In the genomic region with DNA sequence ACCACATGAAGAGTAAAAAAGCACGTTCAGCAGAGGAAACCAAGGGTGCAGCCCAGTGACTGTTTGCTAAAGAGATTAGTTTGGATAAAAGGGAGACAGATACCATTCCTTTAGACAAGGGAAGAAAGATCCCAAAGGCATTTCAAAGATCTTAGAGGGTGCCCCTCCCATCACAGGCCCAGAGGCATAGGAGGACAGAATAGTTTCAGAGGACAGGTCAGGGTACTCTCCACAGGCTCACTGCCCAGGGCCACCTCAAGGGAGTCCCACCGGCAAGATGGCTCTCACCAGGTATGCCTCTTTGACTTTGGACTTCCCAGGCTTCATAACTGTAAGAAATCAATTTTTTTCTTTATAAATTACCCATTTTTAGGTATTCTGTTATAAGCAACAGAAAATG, we compare ENCODE assay signal across 22 cellular contexts. TPM values are rescaled to one million over a fixed set of nuclear protein-coding genes. Genes with fewer than 3 reads are reported as not detected.
"Had no signal": no experiment of that assay in that cellular context is flagged by ENCODE, and none has a peak within 500 bp of the region (broad histone marks: within the 10 kb centered on the region; RNA-seq: fewer than 3 reads in every experiment).

No MANE protein-coding gene starts in this region.

- H3K9me3 ChIP-seq: left ventricle myocardium inferior, lower lobe of right lung, psoas muscle, right lobe of liver had no signal

- H3K36me3 ChIP-seq: left ventricle myocardium inferior, lower lobe of right lung, right lobe of liver had no signal

- H3K4me3 ChIP-seq: hepatocyte, left ventricle myocardium inferior, lower lobe of right lung, psoas muscle, right lobe of liver had no signal

- H3K27me3 ChIP-seq: foreskin keratinocyte, hepatocyte, right lobe of liver had no signal

- DNase-seq: dermis blood vessel endothelial cell; erythroblast; foreskin keratinocyte; head of caudate nucleus; kidney; left cardiac atrium; left ventricle myocardium inferior; lower lobe of right lung; mesenchymal stem cell; naive thymus-derived CD4-positive, alpha-beta T cell; nephron progenitor cell; psoas muscle; retina; right lobe of liver; stimulated activated CD4-positive, alpha-beta T cell treated with anti-CD3 and anti-CD28 coated beads, Interleukin-15, amount 100 ng/mL, for 24 hours; stimulated activated CD4-positive, alpha-beta T cell treated with anti-CD3 and anti-CD28 coated beads, Interleukin-1b, Interleukin-23, amount 100 ng/mL, for 48 hours; stimulated activated CD4-positive, alpha-beta T cell treated with anti-CD3 and anti-CD28 coated beads, Interleukin-4, amount 100 ng/mL, for 24 hours; stimulated activated naive CD4-positive, alpha-beta T cell; trophoblast cell had no signal

- H2AFZ ChIP-seq: hepatocyte had no signal

- H3K4me1 ChIP-seq: foreskin keratinocyte, lower lobe of right lung, psoas muscle, right lobe of liver had no signal

- FAIRE-seq: colon, endothelial cell of umbilical vein, kidney had no signal

- H3K27ac ChIP-seq: foreskin keratinocyte, hepatocyte, left ventricle myocardium inferior, lower lobe of right lung, psoas muscle, right lobe of liver had no signal

- H3K4me2 ChIP-seq: hepatocyte had no signal

- ATAC-seq: foreskin keratinocyte; left cardiac atrium; lower lobe of right lung; naive thymus-derived CD4-positive, alpha-beta T cell; psoas muscle; right lobe of liver had no signal

RNA-seq across cellular contexts. Expression of a gene that starts 57.5 kb away (rescaled TPM):
- total RNA-seq: foreskin keratinocyte had no signal
- polyA plus RNA-seq: foreskin keratinocyte had no signal
